Comparison of ENCODE assay signal across 19 cellular contexts in the genomic region with DNA sequence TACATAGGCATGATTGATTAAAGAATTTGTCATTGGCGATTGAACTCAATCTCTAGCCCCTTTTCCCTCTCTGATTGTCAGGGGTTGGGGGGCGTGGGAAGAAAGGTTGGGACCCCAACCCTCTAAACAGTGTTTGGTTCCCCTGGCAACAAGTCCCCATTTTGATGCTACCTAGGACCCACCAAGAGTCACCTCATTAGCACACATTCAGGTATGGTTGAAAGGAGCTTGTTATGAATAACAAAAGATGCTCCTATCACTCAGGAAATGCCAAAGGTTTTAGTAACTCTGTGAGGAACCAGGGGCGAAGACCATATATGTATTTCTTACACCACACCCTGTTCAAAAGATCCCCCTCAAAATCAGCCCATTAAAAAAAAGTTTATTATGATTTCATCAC. TPM values are rescaled to one million over a fixed set of nuclear protein-coding genes. Genes with fewer than 3 reads are reported as not detected.
A peak's percentile ranks its signal among the peaks of the same experiment; 100 is the strongest.
DNase-seq lines count a peak whose midpoint lies in the region; ATAC-seq and TF ChIP-seq lines count a peak whose summit lies in the region.
"Had no signal": no experiment of that assay in that cellular context is flagged by ENCODE, and none has a peak within 500 bp of the region (broad histone marks: within the 10 kb centered on the region; RNA-seq: fewer than 3 reads in every experiment).

No MANE protein-coding gene starts in this region.

- TF ChIP-seq CTCF in WTC11 (IDR thresholded peaks at IDR 0.05) (no peak), tibial artery (IDR thresholded peaks at IDR 0.05) (no peak), esophagus muscularis mucosa (IDR thresholded peaks at IDR 0.05) (no peak)

- no peak overlapping the region for H3K4me3 Mint-ChIP-seq in WTC11
- H3K4me3 Mint-ChIP-seq: CD8-positive, alpha-beta memory T cell had no signal

- intact Hi-C loops in tibial artery (cut with DNase I; ENCODE audit: low total_unique reads) (no loop called here), esophagus muscularis mucosa (cut with DNase I) (no loop called here), left cardiac atrium (cut with DNase I) (no loop called here)

- no peak for DNase-seq in WTC11 (ENCODE audit: low spot score)
- peak; percentile 87 for DNase-seq in iPS DF 19.7 (ENCODE audit: low read depth, low spot score)
- peak; percentile 21 for DNase-seq in kidney tubule cell (ENCODE audit: low spot score)
- no peak for DNase-seq in tibial artery
- DNase-seq in esophagus muscularis mucosa (ENCODE audit: extremely low spot score): no peak
- DNase-seq in medulla oblongata (ENCODE audit: extremely low spot score): no peak
- DNase-seq in left cardiac atrium: no peak
- DNase-seq: ACHN; C1 segment of cervical spinal cord; CD8-positive, alpha-beta memory T cell; KBM-7; NCI-H1105 treated with DMSO at 0.1 percent for 48 hours; NCI-H1694; NCI-H2107; NCI-H510A treated with DMSO at 0.1 percent for 48 hours; NCI-H774; RPMI8226 had no signal

- H3K27ac Mint-ChIP-seq in WTC11: peak overlapping the region; percentile 98
- H3K27ac Mint-ChIP-seq: CD8-positive, alpha-beta memory T cell had no signal

- TF ChIP-seq POLR2A in esophagus muscularis mucosa (IDR thresholded peaks at IDR 0.05; ENCODE audit: low read depth): no peak

- no peak for TF ChIP-seq EP300 in esophagus muscularis mucosa (IDR thresholded peaks at IDR 0.05)

- H3K4me3 ChIP-seq in HUES6 (ENCODE audit: low read depth, low read length) (peak overlapping the region; percentile 32), tibial artery (no peak overlapping the region), esophagus muscularis mucosa (no peak overlapping the region)

- peak overlapping the region; percentile 67 for H3K9ac ChIP-seq in HUES6 (ENCODE audit: low read length)

- ATAC-seq in WTC11 (peak; percentile 87), left cardiac atrium (no peak)
- ATAC-seq: HepG2 had no signal

- POLR2A ChIA-PET in WTC11 (lab: Charles Lee): no interaction called here

- H3K4me1 ChIP-seq in HUES6 (ENCODE audit: control insufficient read depth, insufficient read depth, low read length): peaks cover 36% of the 10 kb centered on the region
- H3K4me1 ChIP-seq in tibial artery: no peaks in the 10 kb centered on the region
- H3K4me1 ChIP-seq in esophagus muscularis mucosa: peaks cover 0 to 4% (median 0%) of the 10 kb centered on the region in 4 donors

- H3K36me3 Mint-ChIP-seq in WTC11: no peaks in the 10 kb centered on the region
- H3K36me3 Mint-ChIP-seq: CD8-positive, alpha-beta memory T cell had no signal

- H3K27ac ChIP-seq in HUES6 (ENCODE audit: low read depth, low read length) (peak overlapping the region; percentile 93), tibial artery (no peak overlapping the region), esophagus muscularis mucosa (replicated peaks in 1 of 4) (no peak overlapping the region)

- H3K27me3 ChIP-seq in HUES6 (ENCODE audit: control insufficient read depth, insufficient read depth, low read length) (no peaks in the 10 kb centered on the region), tibial artery (no peaks in the 10 kb centered on the region), esophagus muscularis mucosa (peaks cover 0 to 9% (median 0%) of the 10 kb centered on the region in 4 donors)

- H3K27me3 Mint-ChIP-seq in WTC11 (ENCODE audit: low read depth): no peaks in the 10 kb centered on the region

- WGBS in esophagus muscularis mucosa: 36% methylated on average over 3 of the region's 3 CpGs

- CTCF ChIA-PET in WTC11 (lab: Charles Lee): interaction anchor here (0.5 to 1.8 kb wide), 9 partner anchors 8 to 304 kb away, joined by 3 to 14 read pairs (median 4); a partner anchor contains a TSS

- H3K9me3 ChIP-seq in HUES6 (ENCODE audit: control insufficient read depth, insufficient read depth, low read depth, low read length): no peaks in the 10 kb centered on the region
- no peaks in the 10 kb centered on the region for H3K9me3 ChIP-seq in tibial artery
- no peaks in the 10 kb centered on the region for H3K9me3 ChIP-seq in esophagus muscularis mucosa

- no peaks in the 10 kb centered on the region for H3K9me3 Mint-ChIP-seq in WTC11
- H3K9me3 Mint-ChIP-seq: CD8-positive, alpha-beta memory T cell had no signal

- H3K36me3 ChIP-seq in HUES6 (ENCODE audit: control insufficient read depth, insufficient read depth, low read length) (no peaks in the 10 kb centered on the region), tibial artery (no peaks in the 10 kb centered on the region), esophagus muscularis mucosa (no peaks in the 10 kb centered on the region)

- H3K4me1 Mint-ChIP-seq in WTC11: peaks cover 39% of the 10 kb centered on the region
- H3K4me1 Mint-ChIP-seq: CD8-positive, alpha-beta memory T cell had no signal

TF ChIP-seq in WTC11, 78 proteins besides CTCF, POLR2A, EP300 and RAD21:
- TF ChIP-seq ETV6 (CRISPR knock-in tag; IDR thresholded peaks at IDR 0.05): no peak
- TF ChIP-seq SP1 (CRISPR knock-in tag; conservative IDR thresholded peaks at IDR 0.05): no peak
- TF ChIP-seq RELA (CRISPR knock-in tag; IDR thresholded peaks at IDR 0.05; ENCODE audit: borderline replicate concordance): no peak

RNA-seq across cellular contexts. Expression of a gene that starts 14.3 kb away (rescaled TPM):
- total RNA-seq in WTC11 (2021): 0.27 to 0.55 TPM (median 0.46 TPM) in 3 replicates
- under 1 TPM in 1 of 4 donors, not detected in 3; 0.33 TPM for total RNA-seq in esophagus muscularis mucosa
- total RNA-seq in left cardiac atrium: not detected
- total RNA-seq: CD8-positive, alpha-beta memory T cell; HepG2 had no signal

RNA-seq across cellular contexts. Expression of a gene that starts 33.9 kb away (rescaled TPM):
- total RNA-seq in WTC11 (2021) (9.4 to 10.7 TPM (median 10.1 TPM) in 3 replicates), esophagus muscularis mucosa (10 to 100 TPM in 3 of 4 donors, 1 to 10 TPM in 1; 8.3 to 14.2 (median 12.4) TPM), left cardiac atrium (1 to 10 TPM; 8.3 to 8.5 TPM)

RNA-seq across cellular contexts. Expression of a gene that starts 50.7 kb away (rescaled TPM):
- 4.1 to 7.4 TPM (median 5.9 TPM) in 3 replicates for total RNA-seq in WTC11 (2021)
- 1 to 10 TPM; 5.4 to 6.3 (median 5.5) TPM for total RNA-seq in esophagus muscularis mucosa
- 1 to 10 TPM; 8.0 to 8.3 TPM for total RNA-seq in left cardiac atrium

RNA-seq across cellular contexts. Expression of a gene that starts 54.6 kb away (rescaled TPM):
- 15.5 to 18.2 TPM (median 16.9 TPM) in 3 replicates for total RNA-seq in WTC11 (2021)
- 100 to 1,000 TPM in 3 of 4 donors, 10 to 100 TPM in 1; 92.8 to 132 (median 121) TPM for total RNA-seq in esophagus muscularis mucosa
- total RNA-seq in left cardiac atrium: 10 to 100 TPM; 46.7 to 47.7 TPM

Comparison
In these comparisons a context has a peak if more than half of its experiments do, and no peak if none do; other contexts are left out.
1. DNase-seq: peak in iPS DF 19.7 (single experiment) and kidney tubule cell (single experiment); none in WTC11 (single experiment), tibial artery (0 of 2), esophagus muscularis mucosa (single experiment), medulla oblongata (single experiment) and left cardiac atrium (single experiment).